In the genomic region with DNA sequence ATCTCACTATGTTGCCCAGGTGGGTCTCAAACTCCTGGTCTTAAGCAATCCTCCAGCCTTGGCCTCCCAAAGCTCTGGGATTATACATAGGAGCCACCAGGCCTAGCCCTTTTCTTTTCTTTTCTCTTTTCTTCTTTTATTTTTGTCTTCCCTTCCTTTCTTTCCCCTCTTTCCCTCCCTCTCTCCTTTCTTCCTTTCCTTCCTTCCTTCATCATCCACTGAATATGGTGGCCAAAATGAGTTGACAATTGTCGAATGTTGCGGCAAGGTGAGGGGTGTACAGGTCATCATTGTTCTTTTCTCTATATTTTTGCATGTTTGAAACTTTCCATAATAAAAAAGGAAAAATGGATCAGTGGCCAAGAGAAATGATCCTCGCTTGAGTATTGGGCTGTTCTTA, we compare ENCODE assay signal across 1 cellular context.
TF ChIP-seq lines count a peak whose summit lies in the region.

No MANE protein-coding gene starts in this region.

TF ChIP-seq in IMR-90, 13 proteins besides CTCF, POLR2A, EP300 and RAD21:
- TF ChIP-seq RFX5 (IDR thresholded peaks at IDR 0.05; ENCODE audit: low read depth, low read length) (no peak), MXI1 (IDR thresholded peaks at IDR 0.05; ENCODE audit: borderline replicate concordance, low read depth, low read length) (no peak), MAFK (IDR thresholded peaks at IDR 0.05; ENCODE audit: low read depth, low read length) (no peak), BHLHE40 (IDR thresholded peaks at IDR 0.05; ENCODE audit: low read depth, low read length) (no peak)
- TF ChIP-seq, protein P1, sequence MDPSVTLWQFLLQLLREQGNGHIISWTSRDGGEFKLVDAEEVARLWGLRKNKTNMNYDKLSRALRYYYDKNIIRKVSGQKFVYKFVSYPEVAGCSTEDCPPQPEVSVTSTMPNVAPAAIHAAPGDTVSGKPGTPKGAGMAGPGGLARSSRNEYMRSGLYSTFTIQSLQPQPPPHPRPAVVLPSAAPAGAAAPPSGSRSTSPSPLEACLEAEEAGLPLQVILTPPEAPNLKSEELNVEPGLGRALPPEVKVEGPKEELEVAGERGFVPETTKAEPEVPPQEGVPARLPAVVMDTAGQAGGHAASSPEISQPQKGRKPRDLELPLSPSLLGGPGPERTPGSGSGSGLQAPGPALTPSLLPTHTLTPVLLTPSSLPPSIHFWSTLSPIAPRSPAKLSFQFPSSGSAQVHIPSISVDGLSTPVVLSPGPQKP (IDR thresholded peaks at IDR 0.05; ENCODE audit: borderline replicate concordance, low read depth, low read length), result no peak
TF ChIP-seq in IMR-90: peak in this region for 0.
